Comparison of ENCODE assay signal across 24 cellular contexts in genomic region chr11:9947231-9947864, GRCh38.
A peak's percentile ranks its signal among the peaks of the same experiment; 100 is the strongest.
DNase-seq lines count a peak whose midpoint lies in the region; ATAC-seq, FAIRE-seq and TF ChIP-seq lines count a peak whose summit lies in the region.
"Had no signal": no experiment of that assay in that cellular context is flagged by ENCODE, and none has a peak within 500 bp of the region (broad histone marks: within the 10 kb centered on the region; RNA-seq: fewer than 3 reads in every experiment).

No MANE protein-coding gene starts in this region.

- H3K9ac ChIP-seq in GM12878 (ENCODE audit: control insufficient read depth, insufficient read depth, low read length): no peak overlapping the region
- H3K9ac ChIP-seq: GM23248 had no signal

- SMC1A ChIA-PET in GM12878 (lab: Charles Lee; ENCODE audit: uncharacterized antibody, unreplicated experiment): interaction anchor here (0.9 kb wide), 1 partner anchor 35 kb away, joined by 3 read pairs; no protein-coding TSS in a partner anchor

- H4K20me1 ChIP-seq in GM12878 (ENCODE audit: control insufficient read depth, insufficient read depth): no peaks in the 10 kb centered on the region

- POLR2A ChIA-PET in GM12878 (lab: Charles Lee): no interaction called here

- no peak for TF ChIP-seq CTCF in GM13976 (IDR thresholded peaks at IDR 0.05; ENCODE audit: borderline replicate concordance, control extremely low read depth, extremely low read depth, insufficient read depth, missing control alignments)
- TF ChIP-seq CTCF in GM20000 (IDR thresholded peaks at IDR 0.05; ENCODE audit: extremely low read depth, missing control alignments): no peak
- TF ChIP-seq CTCF in GM12878 (IDR thresholded peaks at IDR 0.05 in 2 of 3, conservative IDR thresholded peaks at IDR 0.05 in 1 of 3; ENCODE audit: control insufficient read depth in 2 of 3, extremely low read depth in 1 of 3, insufficient read depth in 1 of 3, low read depth in 3 of 3, low read length in 3 of 3): no peak

- no peak for TF ChIP-seq EP300 in GM12878 (IDR thresholded peaks at IDR 0.05; ENCODE audit: borderline replicate concordance in 1 of 2, control insufficient read depth in 1 of 2, low read depth in 2 of 2, low read length in 2 of 2)

- no peaks in the 10 kb centered on the region for H3K36me3 ChIP-seq in GM12878 (ENCODE audit: control insufficient read depth in 2 of 2, insufficient read depth in 2 of 2, low read length in 1 of 2)
- H3K36me3 ChIP-seq: adrenal gland, pancreas, suprapubic skin had no signal

- CTCF ChIA-PET in GM12878 (lab: Yijun Ruan, JAX): no interaction called here

- TF ChIP-seq RAD21 in GM12878 (IDR thresholded peaks at IDR 0.05; ENCODE audit: insufficient read depth, low read depth, low read length): no peak

- BruUV-seq in GM12878 (replicated peaks; lab: Mats Ljungman, UMichigan): no TSS peak

- no peak overlapping the region for H2AFZ ChIP-seq in GM12878 (ENCODE audit: control insufficient read depth, low read depth, low read length)
- H2AFZ ChIP-seq: GM23248 had no signal

- DNase-seq in GM13976 (ENCODE audit: low spot score) (peak; percentile 38), GM20000 (ENCODE audit: low spot score) (peak; percentile 13), GM12878 (ENCODE audit: low read depth, low spot score) (no peak), GM03348 (ENCODE audit: low spot score) (no peak), NCI-H748 treated with DMSO at 0.1 percent for 48 hours (lab: John Stamatoyannopoulos, UW) (no peak)
- DNase-seq in NK-92 treated with Interleukin-12 subunit alpha and Interleukin-12 subunit beta, amount 100 ng/mL, for 24 hours (lab: John Stamatoyannopoulos, UW): no peak
- no peak for DNase-seq in stimulated activated CD4-positive, alpha-beta T cell treated with anti-CD3 and anti-CD28 coated beads, Interleukin-1b, Interleukin-23, amount 100 ng/mL, for 48 hours
- DNase-seq: activated CD4-positive, alpha-beta T cell treated with anti-CD3 and anti-CD28 coated beads for 1 hour; activated CD8-positive, alpha-beta memory T cell treated with anti-CD3 and anti-CD28 coated beads, Interleukin-2, amount 10 ng/mL, durations not matched to agents 7 days and 5 days; activated effector memory CD4-positive, alpha-beta T cell treated with Interleukin-2 at 50 U/mL for 16 hours; adrenal gland; caudate nucleus; CD8-positive, alpha-beta T cell; DMS79 treated with DMSO at 0.1 percent for 48 hours; GM23248; MM.1S; NCI-H2081 treated with DMSO at 0.1 percent for 48 hours; NCI-H526 treated with DMSO at 0.1 percent for 48 hours; pancreas; stimulated activated CD4-positive, alpha-beta T cell treated with anti-CD3 and anti-CD28 coated beads, Interleukin-4, amount 100 ng/mL, for 24 hours; T1000 had no signal

- no peaks in the 10 kb centered on the region for H3K27me3 ChIP-seq in GM12878 (replicated peaks in 1 of 2; ENCODE audit: control insufficient read depth in 2 of 2, insufficient read depth in 2 of 2, low read length in 1 of 2)
- H3K27me3 ChIP-seq: adrenal gland, esophagus muscularis mucosa, pancreas, suprapubic skin had no signal

- H3K4me1 ChIP-seq in GM12878 (ENCODE audit: control insufficient read depth, insufficient read depth, low read length): no peaks in the 10 kb centered on the region; the same call in 1 of the 2 replicates
- H3K4me1 ChIP-seq: pancreas had no signal

- ATAC-seq in HG03175 (IDR thresholded peaks at IDR 0.05; ENCODE audit: unreplicated experiment): peak; percentile 90
- peak; percentile 24; the same call in 2 of the 3 replicates for ATAC-seq in GM12878
- ATAC-seq: activated CD8-positive, alpha-beta memory T cell treated with anti-CD3 and anti-CD28 coated beads, Interleukin-2, amount 10 ng/mL, durations not matched to agents 7 days and 5 days; CD8-positive, alpha-beta T cell; pancreas had no signal

- RAD21 ChIA-PET in GM12878 (lab: Charles Lee; ENCODE audit: unreplicated experiment): no interaction called here

- no peaks in the 10 kb centered on the region; the same call in 2 of the 3 replicates for H3K9me3 ChIP-seq in GM12878 (replicated peaks; ENCODE audit: control insufficient read depth, insufficient read depth, low read length)
- H3K9me3 ChIP-seq: pancreas, suprapubic skin had no signal

- no peak for TF ChIP-seq POLR2A in GM12878 (IDR thresholded peaks at IDR 0.05; ENCODE audit: low read depth, low read length)

- 23% methylated on average over 7 of the region's 7 CpGs for WGBS in GM12878 (ENCODE audit: insufficient coverage, insufficient replicate concordance, low lambda C conversion rate, missing lambda C conversion rate)

- no peak overlapping the region for H3K4me3 ChIP-seq in GM12878
- H3K4me3 ChIP-seq: adrenal gland, esophagus muscularis mucosa, GM23248, pancreas, suprapubic skin had no signal

- no peak for FAIRE-seq in GM12878 (lab: Jason Lieb, UNC)
- FAIRE-seq: pancreas had no signal

- no peak overlapping the region for H3K4me2 ChIP-seq in GM12878 (ENCODE audit: control insufficient read depth, insufficient read depth)

- H3K27ac ChIP-seq in GM12878 (ENCODE audit: control insufficient read depth, insufficient read depth): no peak overlapping the region
- H3K27ac ChIP-seq: adrenal gland, esophagus muscularis mucosa, GM23248, pancreas, suprapubic skin had no signal

- intact Hi-C loops in GM12878 (cut with micrococcal nuclease; ENCODE audit: unreplicated experiment): no loop called here

- in situ Hi-C loops in GM13976 (cut with MboI; ENCODE audit: low sequenced_read_pairs, unreplicated experiment) (no loop called here), GM12878 (cut with MboI) (no loop called here)

- H3K79me2 ChIP-seq in GM12878 (ENCODE audit: control insufficient read depth, insufficient read depth, low read length): no peaks in the 10 kb centered on the region

TF ChIP-seq in GM12878, 131 proteins besides CTCF, POLR2A, EP300 and RAD21:
- TF ChIP-seq ZNF207 (IDR thresholded peaks at IDR 0.05; ENCODE audit: borderline replicate concordance) (no peak), JUNB (IDR thresholded peaks at IDR 0.05) (peak; percentile 6; the same call in 1 of the 2 replicates), MEF2A (IDR thresholded peaks at IDR 0.05; ENCODE audit: insufficient read depth, low read depth, low read length) (peak; percentile 15; the same call in 1 of the 2 replicates), ATF2 (IDR thresholded peaks at IDR 0.05; ENCODE audit: low read length) (peak; percentile 33; the same call in 1 of the 2 replicates), RUNX3 (IDR thresholded peaks at IDR 0.05; ENCODE audit: low read length) (peak; percentile 81), POU2F2 (IDR thresholded peaks at IDR 0.05; ENCODE audit: borderline replicate concordance, low read depth, low read length) (peak; percentile 41; the same call in 1 of the 3 replicates), NR2F1 (conservative IDR thresholded peaks at IDR 0.05) (0 out of 2 replicates have a peak, but pooled peaks have one; percentile 17), CBFB (IDR thresholded peaks at IDR 0.05; ENCODE audit: low read depth) (peak; percentile 26; the same call in 1 of the 2 replicates), BCL11A (IDR thresholded peaks at IDR 0.05; ENCODE audit: low read depth, low read length) (0 out of 2 replicates have a peak, but pooled peaks have one; percentile 12), CHD4 (IDR thresholded peaks at IDR 0.05) (no peak)

Comparison
In these comparisons a context has a peak if more than half of its experiments do, and no peak if none do; other contexts are left out.
1. DNase-seq: peak in GM13976 (single experiment) and GM20000 (single experiment); none in GM12878 (single experiment), GM03348 (single experiment), NK-92 treated with Interleukin-12 subunit alpha and Interleukin-12 subunit beta, amount 100 ng/mL, for 24 hours (single experiment), stimulated activated CD4-positive, alpha-beta T cell treated with anti-CD3 and anti-CD28 coated beads, Interleukin-1b, Interleukin-23, amount 100 ng/mL, for 48 hours (single experiment) and NCI-H748 treated with DMSO at 0.1 percent for 48 hours (single experiment).